ENCODE assay signal across 8 cellular contexts in the genomic region with DNA sequence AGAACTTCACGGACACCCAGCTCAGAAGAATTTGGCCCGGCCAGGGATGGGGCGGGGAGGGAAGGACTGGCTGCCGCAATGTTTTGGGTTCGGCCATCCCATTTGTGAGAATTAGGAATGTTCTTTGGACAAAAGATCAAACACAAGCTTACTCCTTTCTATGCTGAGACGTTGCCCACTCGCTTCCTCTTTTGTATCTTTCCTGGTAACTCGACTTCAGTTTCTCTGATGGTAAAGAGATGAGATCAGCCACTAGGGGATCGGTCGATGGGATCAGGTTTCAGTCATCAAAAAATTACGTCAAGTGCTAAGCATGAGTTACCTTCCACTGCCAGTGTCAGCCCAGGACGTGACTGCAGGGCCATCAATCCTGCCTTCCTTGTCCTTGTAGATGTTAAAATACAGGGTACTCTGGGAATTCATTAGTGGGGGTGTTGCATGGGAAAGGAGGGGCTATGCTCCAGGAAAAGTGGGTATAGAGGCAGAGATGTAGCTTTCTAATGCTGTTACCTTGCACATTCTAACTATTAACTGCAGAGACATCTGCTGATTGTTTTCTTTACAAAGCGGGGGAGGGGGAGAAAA.
DNase-seq lines count a peak whose midpoint lies in the region; ATAC-seq and TF ChIP-seq lines count a peak whose summit lies in the region.

No MANE protein-coding gene starts in this region.

- no peaks in the 10 kb centered on the region for H3K4me1 ChIP-seq in PC-9 (replicated peaks; ENCODE audit: insufficient read depth)
- no peaks in the 10 kb centered on the region for H3K4me1 ChIP-seq in colonic mucosa

- POLR2A ChIA-PET in HEK293T (lab: Yijun Ruan, JAX) = no interaction called here
- POLR2A ChIA-PET in PC-9 (lab: Charles Lee; ENCODE audit: unreplicated experiment) = no interaction called here

- H3K27me3 ChIP-seq in PC-9 (ENCODE audit: insufficient read depth, low read depth) (no peaks in the 10 kb centered on the region), colonic mucosa (no peaks in the 10 kb centered on the region)

- H3K9me2 ChIP-seq in PC-9 (ENCODE audit: insufficient read depth) = no peaks in the 10 kb centered on the region

- no peaks in the 10 kb centered on the region for H3K79me2 ChIP-seq in PC-9 (ENCODE audit: low read depth)

- H3K4me2 ChIP-seq in PC-9 = peak overlapping the region; percentile 40

- no peak overlapping the region for H3K4me3 ChIP-seq in PC-9
- peak overlapping the region; percentile 13 to 38 for H3K4me3 ChIP-seq in foreskin fibroblast (ENCODE audit: low read depth in 1 of 2, low read length in 2 of 2)
- no peak overlapping the region for H3K4me3 ChIP-seq in colonic mucosa

- ATAC-seq in sciatic nerve = peak; percentile 93

- H3K27ac ChIP-seq in 22Rv1 = no peak overlapping the region
- no peak overlapping the region for H3K27ac ChIP-seq in PC-9
- no peak overlapping the region for H3K27ac ChIP-seq in colonic mucosa

- CTCF ChIA-PET in HEK293T (lab: Yijun Ruan, JAX) = interaction anchor here (0.7 kb wide), 1 partner anchor 333 kb away, joined by 4 read pairs; no protein-coding TSS in a partner anchor
- CTCF ChIA-PET in PC-9 (lab: Charles Lee) = no interaction called here

- H3K9ac ChIP-seq in colonic mucosa (ENCODE audit: low read depth in 2 of 2, low read length in 2 of 2) = no peak overlapping the region

- no peaks in the 10 kb centered on the region for H4K20me1 ChIP-seq in PC-9 (ENCODE audit: insufficient read depth)

- TF ChIP-seq CTCF in 22Rv1 (IDR thresholded peaks at IDR 0.05) (peak; percentile 34), PC-9 (conservative IDR thresholded peaks at IDR 0.05) (no peak; the same call in 1 of the 2 replicates), foreskin fibroblast (IDR thresholded peaks at IDR 0.05; ENCODE audit: low read depth, low read length) (peak; percentile 13), colonic mucosa (IDR thresholded peaks at IDR 0.05) (no peak)

- no peaks in the 10 kb centered on the region for H3K9me3 ChIP-seq in PC-9 (ENCODE audit: insufficient read depth, low read depth)
- H3K9me3 ChIP-seq in colonic mucosa = no peaks in the 10 kb centered on the region

- no peaks in the 10 kb centered on the region for H3F3A ChIP-seq in PC-9 (ENCODE audit: insufficient read depth, low read depth)

- no TSS peak for BruUV-seq in PC-9 (replicated peaks; lab: Mats Ljungman, UMichigan)

- intact Hi-C loops in PC-9 (cut with micrococcal nuclease; ENCODE audit: unreplicated experiment) = no loop called here
- intact Hi-C loops in sciatic nerve (cut with DNase I) = no loop called here
- intact Hi-C loops in colonic mucosa (cut with DNase I) = no loop called here

- in situ Hi-C loops in G401 (cut with HindIII; ENCODE audit: low sequenced_read_pairs) = no loop called here

- DNase-seq in HEK293T (ENCODE audit: extremely low spot score) = peak; percentile 79
- no peak for DNase-seq in PC-9
- DNase-seq in foreskin fibroblast = peak in 1 of 2 donors; percentile 4
- DNase-seq in sciatic nerve (ENCODE audit: low spot score) = peak; percentile 69
- DNase-seq in amniotic stem cell (lab: John Stamatoyannopoulos, UW) = no peak
- DNase-seq in colonic mucosa = no peak
- no peak for DNase-seq in G401 (ENCODE audit: low spot score)

- H3K36me3 ChIP-seq in PC-9 (ENCODE audit: low read depth) = no peaks in the 10 kb centered on the region
- H3K36me3 ChIP-seq in colonic mucosa = no peaks in the 10 kb centered on the region

- H2AFZ ChIP-seq in PC-9 = no peak overlapping the region

TF ChIP-seq in HEK293T, 16 proteins besides CTCF, POLR2A, EP300 and RAD21:
- TF ChIP-seq, protein P1, sequence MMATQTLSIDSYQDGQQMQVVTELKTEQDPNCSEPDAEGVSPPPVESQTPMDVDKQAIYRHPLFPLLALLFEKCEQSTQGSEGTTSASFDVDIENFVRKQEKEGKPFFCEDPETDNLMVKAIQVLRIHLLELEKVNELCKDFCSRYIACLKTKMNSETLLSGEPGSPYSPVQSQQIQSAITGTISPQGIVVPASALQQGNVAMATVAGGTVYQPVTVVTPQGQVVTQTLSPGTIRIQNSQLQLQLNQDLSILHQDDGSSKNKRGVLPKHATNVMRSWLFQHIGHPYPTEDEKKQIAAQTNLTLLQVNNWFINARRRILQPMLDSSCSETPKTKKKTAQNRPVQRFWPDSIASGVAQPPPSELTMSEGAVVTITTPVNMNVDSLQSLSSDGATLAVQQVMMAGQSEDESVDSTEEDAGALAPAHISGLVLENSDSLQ (IDR thresholded peaks at IDR 0.05) = peak; percentile 88
- peak; percentile 49; the same call in 1 of the 2 replicates for TF ChIP-seq CTBP1 (IDR thresholded peaks at IDR 0.05; ENCODE audit: borderline replicate concordance)
- no peak for TF ChIP-seq FOXA1 (IDR thresholded peaks at IDR 0.05)
- TF ChIP-seq LEF1 (IDR thresholded peaks at IDR 0.05; ENCODE audit: borderline replicate concordance) = 0 out of 2 replicates have a peak, but pooled peaks have one; percentile 63

Comparison
In these comparisons a context has a peak if more than half of its experiments do, and no peak if none do; other contexts are left out.
1. CTCF ChIP-seq: peak in 22Rv1 (single experiment) and foreskin fibroblast (single experiment); none in PC-9 (single experiment) and colonic mucosa (single experiment).
2. DNase-seq: peak in HEK293T (single experiment) and sciatic nerve (single experiment); none in PC-9 (0 of 2), amniotic stem cell (single experiment), colonic mucosa (single experiment) and G401 (single experiment).
3. H3K4me3 ChIP-seq: peak in foreskin fibroblast (2 of 2); none in PC-9 (single experiment) and colonic mucosa (single experiment).